In the genomic region with DNA sequence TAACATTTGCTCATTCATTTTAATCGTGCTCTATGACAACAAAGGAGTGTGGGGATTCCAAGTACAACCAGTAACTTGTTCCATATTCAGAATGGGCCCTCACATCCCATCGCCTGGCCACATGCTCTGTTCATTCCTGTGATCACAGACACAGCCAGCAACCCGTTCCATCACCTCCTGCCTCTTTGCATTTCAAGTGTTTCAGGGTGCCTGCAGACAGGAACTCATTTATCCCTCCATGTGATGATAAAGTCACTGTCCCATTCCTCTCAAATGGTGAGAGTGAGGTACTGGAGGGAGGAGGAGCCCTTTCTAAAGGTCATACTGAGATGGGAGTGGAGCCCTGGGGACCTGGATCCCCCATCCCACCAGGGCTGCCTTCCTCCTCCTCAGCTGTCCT, we compare ENCODE assay signal across 25 cellular contexts.
"Had no signal": no experiment of that assay in that cellular context is flagged by ENCODE, and none has a peak within 500 bp of the region (broad histone marks: within the 10 kb centered on the region; RNA-seq: fewer than 3 reads in every experiment).

No MANE protein-coding gene starts in this region.

- H3K4me1 ChIP-seq: colonic mucosa, esophagus squamous epithelium, gastroesophageal sphincter had no signal

- H3K27ac ChIP-seq: brain microvascular endothelial cell, colonic mucosa, epithelial cell of prostate, esophagus squamous epithelium, gastroesophageal sphincter had no signal

- DNase-seq: activated CD4-positive, alpha-beta memory T cell treated with anti-CD3 and anti-CD28 coated beads, Interleukin-2, amount 10 ng/mL, durations not matched to agents 7 days and 5 days; activated CD4-positive, alpha-beta T cell treated with anti-CD3 and anti-CD28 coated beads for 4 hours; activated CD4-positive, alpha-beta T cell treated with anti-CD3 and anti-CD28 coated beads, Interleukin-2, amount 10 ng/mL, durations not matched to agents 7 days and 5 days; activated CD4-positive, alpha-beta T cell treated with anti-CD3 and anti-CD28 coated beads, Interleukin-2, amount 50 U/mL, for 4 hours; activated CD4-positive, CD25-positive, alpha-beta regulatory T cell; activated CD4-positive, CD25-positive, alpha-beta regulatory T cell treated with anti-CD3 and anti-CD28 coated beads, Interleukin-2, amount 50 U/mL, for 72 hours; activated CD8-positive, alpha-beta memory T cell treated with anti-CD3 and anti-CD28 coated beads for 24 hours; activated effector memory CD4-positive, alpha-beta T cell treated with Interleukin-2 at 50 U/mL for 16 hours; activated gamma-delta T cell treated with Interleukin-2 at 50 U/mL for 16 hours; activated naive CD4-positive, alpha-beta T cell treated with anti-CD3 and anti-CD28 coated beads, Interleukin-2, amount 50 U/mL, for 16 hours; activated naive CD4-positive, alpha-beta T cell treated with Interleukin-2 at 50 U/mL for 16 hours; activated T-cell treated with anti-CD3 and anti-CD28 coated beads, Interleukin-2, amount 50 U/mL, for 4 hours; amniotic stem cell; anterior cingulate cortex; brain microvascular endothelial cell; central memory CD4-positive, alpha-beta T cell; cerebellar nuclear complex; colonic mucosa; effector CD8-positive, alpha-beta T cell; esophagus squamous epithelium; foreskin melanocyte; T-helper 2 cell had no signal

- H3K36me3 ChIP-seq: brain microvascular endothelial cell, colonic mucosa, esophagus squamous epithelium, gastroesophageal sphincter had no signal

- H3K4me3 ChIP-seq: colonic mucosa, esophagus squamous epithelium, gastroesophageal sphincter had no signal

- H3K9me3 ChIP-seq: colonic mucosa, esophagus squamous epithelium, gastroesophageal sphincter had no signal

- ATAC-seq: activated T-cell treated with anti-CD3 and anti-CD28 coated beads, Interleukin-2, amount 50 U/mL, for 4 hours; activated T-helper 17 cell treated with anti-CD3 and anti-CD28 coated beads, Interleukin-2, amount 50 U/mL, for 72 hours; gastroesophageal sphincter had no signal

- H3K27me3 ChIP-seq: brain microvascular endothelial cell, colonic mucosa, esophagus squamous epithelium, gastroesophageal sphincter had no signal
